1 cellular context compared by ENCODE assay signal in the genomic region with DNA sequence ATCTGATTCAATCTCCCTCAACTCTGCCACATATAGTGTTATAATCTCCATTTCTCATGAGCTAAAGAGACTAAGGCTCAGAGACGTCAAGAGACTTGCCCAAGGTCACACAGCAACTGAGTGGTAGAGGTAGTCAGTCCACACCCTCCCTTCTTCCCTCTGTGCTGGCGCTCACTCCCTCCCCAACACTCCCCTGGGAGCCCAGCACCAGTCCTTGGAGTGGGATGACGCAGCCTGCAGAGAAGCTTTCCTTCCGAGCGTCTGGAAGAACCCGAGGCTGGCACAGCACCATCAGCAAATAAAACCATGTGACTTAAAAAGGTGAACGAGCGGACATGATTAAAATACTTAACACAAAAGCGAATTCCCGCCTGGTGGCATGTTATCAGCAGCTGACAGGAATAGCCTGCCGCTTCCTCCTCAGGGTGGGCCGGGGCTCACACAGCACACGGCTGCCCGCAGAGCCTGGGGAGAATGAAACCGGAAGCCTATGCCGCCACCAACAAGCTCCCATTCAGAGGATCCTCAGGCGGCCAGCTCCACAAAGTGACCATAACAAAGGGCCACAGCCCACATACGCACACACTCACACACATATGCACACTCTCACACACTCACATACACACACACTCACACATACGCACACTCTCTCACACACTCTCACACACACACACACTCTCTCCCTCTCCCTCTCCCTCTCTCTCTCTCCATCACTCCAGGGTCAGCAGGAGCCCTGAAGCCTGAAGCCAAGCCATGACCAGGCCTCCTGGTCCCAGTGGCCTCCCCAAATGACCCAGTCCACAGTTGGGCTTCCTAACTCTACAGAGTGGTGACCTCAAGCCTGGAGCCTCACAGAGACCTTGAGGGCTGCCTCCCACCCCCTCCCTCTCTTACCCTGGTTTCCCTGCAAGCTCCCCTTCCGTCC.
A peak's percentile ranks its signal among the peaks of the same experiment; 100 is the strongest.
TF ChIP-seq lines count a peak whose summit lies in the region.

No MANE protein-coding gene starts in this region.

TF ChIP-seq in K562, 482 proteins besides CTCF, POLR2A, EP300 and RAD21 (continued from another document and continues in another):
- TF ChIP-seq, protein P1, sequence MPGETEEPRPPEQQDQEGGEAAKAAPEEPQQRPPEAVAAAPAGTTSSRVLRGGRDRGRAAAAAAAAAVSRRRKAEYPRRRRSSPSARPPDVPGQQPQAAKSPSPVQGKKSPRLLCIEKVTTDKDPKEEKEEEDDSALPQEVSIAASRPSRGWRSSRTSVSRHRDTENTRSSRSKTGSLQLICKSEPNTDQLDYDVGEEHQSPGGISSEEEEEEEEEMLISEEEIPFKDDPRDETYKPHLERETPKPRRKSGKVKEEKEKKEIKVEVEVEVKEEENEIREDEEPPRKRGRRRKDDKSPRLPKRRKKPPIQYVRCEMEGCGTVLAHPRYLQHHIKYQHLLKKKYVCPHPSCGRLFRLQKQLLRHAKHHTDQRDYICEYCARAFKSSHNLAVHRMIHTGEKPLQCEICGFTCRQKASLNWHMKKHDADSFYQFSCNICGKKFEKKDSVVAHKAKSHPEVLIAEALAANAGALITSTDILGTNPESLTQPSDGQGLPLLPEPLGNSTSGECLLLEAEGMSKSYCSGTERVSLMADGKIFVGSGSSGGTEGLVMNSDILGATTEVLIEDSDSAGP (CRISPR knock-in tag; IDR thresholded peaks at IDR 0.05), result no peak
- TF ChIP-seq ZNF445 (CRISPR knock-in tag; IDR thresholded peaks at IDR 0.05; ENCODE audit: low read depth), result no peak
- peak; percentile 35 for TF ChIP-seq CHD1 (IDR thresholded peaks at IDR 0.05; ENCODE audit: low read length)
- TF ChIP-seq, protein P2, sequence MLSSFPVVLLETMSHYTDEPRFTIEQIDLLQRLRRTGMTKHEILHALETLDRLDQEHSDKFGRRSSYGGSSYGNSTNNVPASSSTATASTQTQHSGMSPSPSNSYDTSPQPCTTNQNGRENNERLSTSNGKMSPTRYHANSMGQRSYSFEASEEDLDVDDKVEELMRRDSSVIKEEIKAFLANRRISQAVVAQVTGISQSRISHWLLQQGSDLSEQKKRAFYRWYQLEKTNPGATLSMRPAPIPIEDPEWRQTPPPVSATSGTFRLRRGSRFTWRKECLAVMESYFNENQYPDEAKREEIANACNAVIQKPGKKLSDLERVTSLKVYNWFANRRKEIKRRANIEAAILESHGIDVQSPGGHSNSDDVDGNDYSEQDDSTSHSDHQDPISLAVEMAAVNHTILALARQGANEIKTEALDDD (IDR thresholded peaks at IDR 0.05), result no peak
- peak; percentile 47; the same call in 1 of the 2 replicates for TF ChIP-seq GATA2 (CRISPR knock-in tag; IDR thresholded peaks at IDR 0.05)
- no peak for TF ChIP-seq ZC3H4 (CRISPR knock-in tag; IDR thresholded peaks at IDR 0.05; ENCODE audit: borderline replicate concordance)
- TF ChIP-seq, protein P3, sequence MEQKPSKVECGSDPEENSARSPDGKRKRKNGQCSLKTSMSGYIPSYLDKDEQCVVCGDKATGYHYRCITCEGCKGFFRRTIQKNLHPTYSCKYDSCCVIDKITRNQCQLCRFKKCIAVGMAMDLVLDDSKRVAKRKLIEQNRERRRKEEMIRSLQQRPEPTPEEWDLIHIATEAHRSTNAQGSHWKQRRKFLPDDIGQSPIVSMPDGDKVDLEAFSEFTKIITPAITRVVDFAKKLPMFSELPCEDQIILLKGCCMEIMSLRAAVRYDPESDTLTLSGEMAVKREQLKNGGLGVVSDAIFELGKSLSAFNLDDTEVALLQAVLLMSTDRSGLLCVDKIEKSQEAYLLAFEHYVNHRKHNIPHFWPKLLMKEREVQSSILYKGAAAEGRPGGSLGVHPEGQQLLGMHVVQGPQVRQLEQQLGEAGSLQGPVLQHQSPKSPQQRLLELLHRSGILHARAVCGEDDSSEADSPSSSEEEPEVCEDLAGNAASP (IDR thresholded peaks at IDR 0.05), result no peak
- TF ChIP-seq HNRNPUL1 (IDR thresholded peaks at IDR 0.05; ENCODE audit: low read length), result no peak
- TF ChIP-seq, protein P4, sequence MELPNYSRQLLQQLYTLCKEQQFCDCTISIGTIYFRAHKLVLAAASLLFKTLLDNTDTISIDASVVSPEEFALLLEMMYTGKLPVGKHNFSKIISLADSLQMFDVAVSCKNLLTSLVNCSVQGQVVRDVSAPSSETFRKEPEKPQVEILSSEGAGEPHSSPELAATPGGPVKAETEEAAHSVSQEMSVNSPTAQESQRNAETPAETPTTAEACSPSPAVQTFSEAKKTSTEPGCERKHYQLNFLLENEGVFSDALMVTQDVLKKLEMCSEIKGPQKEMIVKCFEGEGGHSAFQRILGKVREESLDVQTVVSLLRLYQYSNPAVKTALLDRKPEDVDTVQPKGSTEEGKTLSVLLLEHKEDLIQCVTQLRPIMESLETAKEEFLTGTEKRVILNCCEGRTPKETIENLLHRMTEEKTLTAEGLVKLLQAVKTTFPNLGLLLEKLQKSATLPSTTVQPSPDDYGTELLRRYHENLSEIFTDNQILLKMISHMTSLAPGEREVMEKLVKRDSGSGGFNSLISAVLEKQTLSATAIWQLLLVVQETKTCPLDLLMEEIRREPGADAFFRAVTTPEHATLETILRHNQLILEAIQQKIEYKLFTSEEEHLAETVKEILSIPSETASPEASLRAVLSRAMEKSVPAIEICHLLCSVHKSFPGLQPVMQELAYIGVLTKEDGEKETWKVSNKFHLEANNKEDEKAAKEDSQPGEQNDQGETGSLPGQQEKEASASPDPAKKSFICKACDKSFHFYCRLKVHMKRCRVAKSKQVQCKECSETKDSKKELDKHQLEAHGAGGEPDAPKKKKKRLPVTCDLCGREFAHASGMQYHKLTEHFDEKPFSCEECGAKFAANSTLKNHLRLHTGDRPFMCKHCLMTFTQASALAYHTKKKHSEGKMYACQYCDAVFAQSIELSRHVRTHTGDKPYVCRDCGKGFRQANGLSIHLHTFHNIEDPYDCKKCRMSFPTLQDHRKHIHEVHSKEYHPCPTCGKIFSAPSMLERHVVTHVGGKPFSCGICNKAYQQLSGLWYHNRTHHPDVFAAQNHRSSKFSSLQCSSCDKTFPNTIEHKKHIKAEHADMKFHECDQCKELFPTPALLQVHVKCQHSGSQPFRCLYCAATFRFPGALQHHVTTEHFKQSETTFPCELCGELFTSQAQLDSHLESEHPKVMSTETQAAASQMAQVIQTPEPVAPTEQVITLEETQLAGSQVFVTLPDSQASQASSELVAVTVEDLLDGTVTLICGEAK (IDR thresholded peaks at IDR 0.05), result peak; percentile 66
- TF ChIP-seq, protein P4 (CRISPR knock-in tag; IDR thresholded peaks at IDR 0.05), result no peak
- TF ChIP-seq TEAD1 (CRISPR knock-in tag; IDR thresholded peaks at IDR 0.05), result peak in 1 of 2 experiments; percentile 4; a peak in 1 of 4 replicates
- no peak for TF ChIP-seq SRSF3 (IDR thresholded peaks at IDR 0.05; ENCODE audit: insufficient read depth, low read length)
- TF ChIP-seq, protein P5, sequence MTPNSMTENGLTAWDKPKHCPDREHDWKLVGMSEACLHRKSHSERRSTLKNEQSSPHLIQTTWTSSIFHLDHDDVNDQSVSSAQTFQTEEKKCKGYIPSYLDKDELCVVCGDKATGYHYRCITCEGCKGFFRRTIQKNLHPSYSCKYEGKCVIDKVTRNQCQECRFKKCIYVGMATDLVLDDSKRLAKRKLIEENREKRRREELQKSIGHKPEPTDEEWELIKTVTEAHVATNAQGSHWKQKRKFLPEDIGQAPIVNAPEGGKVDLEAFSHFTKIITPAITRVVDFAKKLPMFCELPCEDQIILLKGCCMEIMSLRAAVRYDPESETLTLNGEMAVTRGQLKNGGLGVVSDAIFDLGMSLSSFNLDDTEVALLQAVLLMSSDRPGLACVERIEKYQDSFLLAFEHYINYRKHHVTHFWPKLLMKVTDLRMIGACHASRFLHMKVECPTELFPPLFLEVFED (CRISPR knock-in tag; conservative IDR thresholded peaks at IDR 0.05), result peak; percentile 97
- peak; percentile 99 for TF ChIP-seq ELF4 (CRISPR knock-in tag; IDR thresholded peaks at IDR 0.05)
- no peak for TF ChIP-seq RUNX1 (IDR thresholded peaks at IDR 0.05; ENCODE audit: low read depth)
- no peak for TF ChIP-seq ZNF764 (CRISPR knock-in tag; IDR thresholded peaks at IDR 0.05; ENCODE audit: low read depth)
- TF ChIP-seq, protein P6, sequence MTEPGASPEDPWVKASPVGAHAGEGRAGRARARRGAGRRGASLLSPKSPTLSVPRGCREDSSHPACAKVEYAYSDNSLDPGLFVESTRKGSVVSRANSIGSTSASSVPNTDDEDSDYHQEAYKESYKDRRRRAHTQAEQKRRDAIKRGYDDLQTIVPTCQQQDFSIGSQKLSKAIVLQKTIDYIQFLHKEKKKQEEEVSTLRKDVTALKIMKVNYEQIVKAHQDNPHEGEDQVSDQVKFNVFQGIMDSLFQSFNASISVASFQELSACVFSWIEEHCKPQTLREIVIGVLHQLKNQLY (CRISPR knock-in tag; conservative IDR thresholded peaks at IDR 0.05), result no peak
- peak; percentile 83 for TF ChIP-seq TCF3 (CRISPR knock-in tag; IDR thresholded peaks at IDR 0.05)
- TF ChIP-seq ESRRB (CRISPR knock-in tag; IDR thresholded peaks at IDR 0.05; ENCODE audit: borderline replicate concordance), result no peak
- TF ChIP-seq ZNF408 (CRISPR knock-in tag; IDR thresholded peaks at IDR 0.05; ENCODE audit: low read depth), result no peak
